In genomic region chr7:50725774-50726173, GRCh38 we compare ENCODE assay signal across 3 cellular contexts.
TF ChIP-seq lines count a peak whose summit lies in the region.

No MANE protein-coding gene starts in this region.

TF ChIP-seq in liver, 16 proteins besides CTCF, POLR2A, EP300 and RAD21:
- TF ChIP-seq RXRA (IDR thresholded peaks at IDR 0.05) (peak; percentile 87 to 89), ZBTB33 (IDR thresholded peaks at IDR 0.05) (peak; percentile 51), REST (IDR thresholded peaks at IDR 0.05) (no peak), GABPA (IDR thresholded peaks at IDR 0.05 in 1 of 2, conservative IDR thresholded peaks at IDR 0.05 in 1 of 2) (no peak), YY1 (IDR thresholded peaks at IDR 0.05) (peak; percentile 45), HNF4A (conservative IDR thresholded peaks at IDR 0.05) (peak; percentile 82 to 83), SP1 (IDR thresholded peaks at IDR 0.05) (peak; percentile 65), NR2F2 (IDR thresholded peaks at IDR 0.05) (peak; percentile 93), EGR1 (IDR thresholded peaks at IDR 0.05; ENCODE audit: low read depth in 2 of 2) (peak in 1 of 2 donors; percentile 20), MAX (IDR thresholded peaks at IDR 0.05) (peak; percentile 63), HNF4G (IDR thresholded peaks at IDR 0.05) (peak; percentile 19), FOXA2 (IDR thresholded peaks at IDR 0.05) (no peak), ATF3 (IDR thresholded peaks at IDR 0.05) (peak; percentile 20), TAF1 (conservative IDR thresholded peaks at IDR 0.05) (no peak), FOXA1 (IDR thresholded peaks at IDR 0.05) (no peak), JUND (IDR thresholded peaks at IDR 0.05) (peak; percentile 14 to 45)

TF ChIP-seq in HepG2, 621 proteins besides CTCF, POLR2A, EP300 and RAD21:
- no peak for TF ChIP-seq ZNF280D (CRISPR knock-in tag; IDR thresholded peaks at IDR 0.05)
- no peak for TF ChIP-seq HMG20B (CRISPR knock-in tag; conservative IDR thresholded peaks at IDR 0.05)
- no peak for TF ChIP-seq RARA (CRISPR knock-in tag; IDR thresholded peaks at IDR 0.05)
- no peak for TF ChIP-seq SMAD9 (CRISPR knock-in tag; IDR thresholded peaks at IDR 0.05)
- TF ChIP-seq TCF7 (IDR thresholded peaks at IDR 0.05; ENCODE audit: low read depth) = no peak
- TF ChIP-seq SIN3A (IDR thresholded peaks at IDR 0.05; ENCODE audit: borderline replicate concordance, low read depth, low read length) = no peak
- TF ChIP-seq SNAPC5 (CRISPR knock-in tag; IDR thresholded peaks at IDR 0.05; ENCODE audit: borderline replicate concordance) = no peak
- no peak for TF ChIP-seq GPBP1L1 (CRISPR knock-in tag; IDR thresholded peaks at IDR 0.05)
- no peak for TF ChIP-seq HMGA1 (CRISPR knock-in tag; conservative IDR thresholded peaks at IDR 0.05)
- no peak for TF ChIP-seq LRRFIP1 (CRISPR knock-in tag; conservative IDR thresholded peaks at IDR 0.05)
- no peak for TF ChIP-seq IKZF5 (CRISPR knock-in tag; IDR thresholded peaks at IDR 0.05)

TF ChIP-seq in endothelial cell of umbilical vein, 7 proteins besides CTCF, POLR2A, EP300 and RAD21:
- TF ChIP-seq EZH2 (IDR thresholded peaks at IDR 0.05; ENCODE audit: borderline replicate concordance, low read depth, low read length, severe bottlenecking) (no peak), MYC (IDR thresholded peaks at IDR 0.05; ENCODE audit: low read depth, low read length) (no peak), FOS (IDR thresholded peaks at IDR 0.05; ENCODE audit: borderline replicate concordance, insufficient read depth, low read length) (no peak), JUN (IDR thresholded peaks at IDR 0.05; ENCODE audit: borderline replicate concordance, insufficient read depth, insufficient read length, low read depth) (no peak), POLR2AphosphoS5 (IDR thresholded peaks at IDR 0.05; ENCODE audit: insufficient read depth, low read depth, low read length) (no peak), MAX (IDR thresholded peaks at IDR 0.05; ENCODE audit: insufficient read depth, insufficient read length) (no peak), GATA2 (IDR thresholded peaks at IDR 0.05; ENCODE audit: insufficient read depth, insufficient read length, low read depth, low read length) (no peak)
